ENCODE assay signal across 15 cellular contexts in the genomic region with DNA sequence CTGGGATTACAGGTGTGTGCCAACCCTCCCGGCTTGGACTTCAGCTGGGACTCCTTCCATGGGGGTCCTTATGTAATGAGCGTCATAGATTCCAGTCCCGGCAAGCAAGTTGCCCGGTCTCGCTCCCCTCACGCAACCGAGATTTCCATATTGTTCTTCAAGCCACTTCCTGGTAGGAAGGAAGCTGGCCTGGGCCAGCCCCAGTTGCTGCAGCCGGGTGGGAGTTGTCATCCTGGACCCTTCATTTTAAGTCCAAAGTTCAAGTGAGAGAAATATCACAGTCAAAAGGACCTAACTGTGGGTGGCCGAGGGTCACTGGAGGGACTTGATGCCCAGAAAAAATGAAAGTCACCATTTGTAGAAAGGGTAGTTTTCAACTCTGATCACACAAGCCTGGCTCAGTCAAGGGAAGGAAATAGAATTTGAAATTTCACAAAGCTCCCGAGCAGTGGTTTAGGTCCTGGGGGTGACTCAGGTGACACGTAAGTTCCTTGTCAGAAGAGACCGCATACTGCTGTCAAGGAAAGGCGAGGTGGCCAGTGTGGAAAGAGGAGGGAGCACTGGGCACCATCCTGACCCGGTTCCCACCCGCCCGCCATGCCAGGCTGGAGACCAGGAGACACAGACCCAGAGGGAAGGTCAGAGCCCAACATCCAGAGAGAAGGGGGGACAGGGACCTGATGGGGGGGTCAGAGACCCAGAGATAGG. TPM values are rescaled to one million over a fixed set of nuclear protein-coding genes. Genes with fewer than 3 reads are reported as not detected.
DNase-seq lines count a peak whose midpoint lies in the region; ATAC-seq, FAIRE-seq and TF ChIP-seq lines count a peak whose summit lies in the region.
"Had no signal": no experiment of that assay in that cellular context is flagged by ENCODE, and none has a peak within 500 bp of the region (broad histone marks: within the 10 kb centered on the region; RNA-seq: fewer than 3 reads in every experiment).

No MANE protein-coding gene starts in this region.

- H3K4me3 ChIP-seq in esophagus squamous epithelium (no peak overlapping the region), stomach (no peak overlapping the region)

- H3K27ac ChIP-seq in esophagus squamous epithelium = peak overlapping the region in 3 of 4 donors; percentile 3 to 65 (median 61)
- H3K27ac ChIP-seq in stomach = peak overlapping the region in 3 of 5 donors; percentile 10 to 42 (median 39)

- no peak for TF ChIP-seq EP300 in stomach (IDR thresholded peaks at IDR 0.05)

- ATAC-seq in activated T-cell treated with anti-CD3 and anti-CD28 coated beads, Interleukin-2, amount 50 U/mL, for 72 hours (replicated peaks in 1 of 2) = peak in 1 of 2 donors; percentile 47
- ATAC-seq in GM18873 (IDR thresholded peaks at IDR 0.05; ENCODE audit: low FRiP score, unreplicated experiment) (no peak), HG03280 (IDR thresholded peaks at IDR 0.05; ENCODE audit: unreplicated experiment) (no peak)

- DNase-seq in activated T-cell treated with anti-CD3 and anti-CD28 coated beads, Interleukin-2, amount 50 U/mL, for 72 hours = no peak
- no peak for DNase-seq in activated T-cell treated with anti-CD3 and anti-CD28 coated beads, Interleukin-2, amount 50 U/mL, for 1 hour
- DNase-seq in RCC 7860 (ENCODE audit: low spot score) (peak; percentile 44), esophagus squamous epithelium (lab: John Stamatoyannopoulos, UW) (no peak), stomach (no peak), NCI-H510A (lab: John Stamatoyannopoulos, UW) (no peak)
- DNase-seq: DMS153, midbrain, MM.1S, NCI-H2171 treated with DMSO at 0.1 percent for 48 hours had no signal

- FAIRE-seq in RCC 7860 (lab: Jason Lieb, UNC) = no peak

- H3K27me3 Mint-ChIP-seq in activated T-cell treated with anti-CD3 and anti-CD28 coated beads, Interleukin-2, amount 50 U/mL, for 72 hours (ENCODE audit: low read depth) = peaks cover 20% of the 10 kb centered on the region

- H3K9me3 ChIP-seq in esophagus squamous epithelium (no peaks in the 10 kb centered on the region), stomach (no peaks in the 10 kb centered on the region)

- no peak overlapping the region for H3K4me3 Mint-ChIP-seq in activated T-cell treated with anti-CD3 and anti-CD28 coated beads, Interleukin-2, amount 50 U/mL, for 72 hours

- peaks cover 9% of the 10 kb centered on the region for H3K4me1 Mint-ChIP-seq in activated T-cell treated with anti-CD3 and anti-CD28 coated beads, Interleukin-2, amount 50 U/mL, for 72 hours (ENCODE audit: low read depth)

- no peak for TF ChIP-seq CTCF in esophagus squamous epithelium (IDR thresholded peaks at IDR 0.05)
- TF ChIP-seq CTCF in stomach (IDR thresholded peaks at IDR 0.05) = no peak

- H3K4me1 ChIP-seq in esophagus squamous epithelium (peaks cover 0 to 9% (median 0%) of the 10 kb centered on the region in 3 donors), stomach (peaks cover 0 to 7% (median 4%) of the 10 kb centered on the region in 4 donors)

- 48 to 60% methylated on average over 12 to 14 of the region's 16 CpGs for whole genome bisulfite sequencing in esophagus squamous epithelium, 2 donors
- 60 to 80% (median 69%) methylated on average over 16 of the region's 16 CpGs for WGBS in stomach, 5 donors

- H3K36me3 ChIP-seq in esophagus squamous epithelium (no peaks in the 10 kb centered on the region), stomach (no peaks in the 10 kb centered on the region)

- intact Hi-C loops in esophagus squamous epithelium (cut with DNase I) = no loop called here
- intact Hi-C loops in stomach (cut with DNase I; ENCODE audit: low total_unique reads) = no loop called here

- no peaks in the 10 kb centered on the region for H3K36me3 Mint-ChIP-seq in activated T-cell treated with anti-CD3 and anti-CD28 coated beads, Interleukin-2, amount 50 U/mL, for 72 hours (ENCODE audit: insufficient read depth in 2 of 2)

- no peak for TF ChIP-seq POLR2A in esophagus squamous epithelium (IDR thresholded peaks at IDR 0.05)
- TF ChIP-seq POLR2A in stomach (IDR thresholded peaks at IDR 0.05) = no peak

- H3K27me3 ChIP-seq in esophagus squamous epithelium = peaks cover 0 to 15% (median 0%) of the 10 kb centered on the region in 4 donors
- H3K27me3 ChIP-seq in stomach = peaks cover 0 to 4% (median 0%) of the 10 kb centered on the region in 3 donors

- no peaks in the 10 kb centered on the region for H3K9me3 Mint-ChIP-seq in activated T-cell treated with anti-CD3 and anti-CD28 coated beads, Interleukin-2, amount 50 U/mL, for 72 hours

- peak overlapping the region; percentile 7 for H3K27ac Mint-ChIP-seq in activated T-cell treated with anti-CD3 and anti-CD28 coated beads, Interleukin-2, amount 50 U/mL, for 72 hours

RNA-seq across cellular contexts. Expression of a gene that starts 5.3 kb away (rescaled TPM):
- not detected for total RNA-seq in activated T-cell treated with anti-CD3 and anti-CD28 coated beads, Interleukin-2, amount 50 U/mL, for 72 hours
- total RNA-seq in esophagus squamous epithelium = not detected
- not detected for total RNA-seq in stomach
- polyA plus RNA-seq in stomach = not detected
- total RNA-seq: omental fat pad; T-helper 2 cell treated with Interferon-gamma antibody and Interleukin-4, amounts not matched to agents 100 ng/mL and 5 ng/mL, for 36 hours had no signal
- polyA plus RNA-seq: AG04450 had no signal

RNA-seq across cellular contexts. Expression of a gene that starts 8.2 kb away (rescaled TPM):
- total RNA-seq in activated T-cell treated with anti-CD3 and anti-CD28 coated beads, Interleukin-2, amount 50 U/mL, for 72 hours = under 1 TPM; 0.29 to 0.32 TPM
- total RNA-seq in esophagus squamous epithelium (1 to 10 TPM; 3.4 to 6.3 (median 4.8) TPM), stomach (10 to 100 TPM in 2 of 5 donors, 1 to 10 TPM in 2, not detected in 1; 7.0 to 54.5 (median 11.1) TPM)
- 1 to 10 TPM; 7.2 to 7.5 (median 7.2) TPM for polyA plus RNA-seq in stomach

RNA-seq across cellular contexts. Expression of a gene that starts 14.0 kb away (rescaled TPM):
- under 1 TPM; 0.14 to 0.32 TPM for total RNA-seq in activated T-cell treated with anti-CD3 and anti-CD28 coated beads, Interleukin-2, amount 50 U/mL, for 72 hours
- 10 to 100 TPM in 1 of 4 donors, 1 to 10 TPM in 2, not detected in 1; 2.3 to 56.0 (median 5.0) TPM for total RNA-seq in esophagus squamous epithelium
- 10 to 100 TPM in 2 of 5 donors, under 1 TPM in 1, not detected in 2; 0.73 to 14.3 (median 10.7) TPM for total RNA-seq in stomach
- 1 to 10 TPM in 1 of 3 donors, under 1 TPM in 1, not detected in 1; 0.62 to 4.0 TPM for polyA plus RNA-seq in stomach
- total RNA-seq: T-helper 2 cell treated with Interferon-gamma antibody and Interleukin-4, amounts not matched to agents 100 ng/mL and 5 ng/mL, for 36 hours had no signal
- polyA plus RNA-seq: AG04450 had no signal

RNA-seq across cellular contexts. Expression of a gene that starts 20.3 kb away (rescaled TPM):
- total RNA-seq in activated T-cell treated with anti-CD3 and anti-CD28 coated beads, Interleukin-2, amount 50 U/mL, for 72 hours = under 1 TPM; 0.53 to 0.86 TPM
- total RNA-seq in esophagus squamous epithelium (1 to 10 TPM; 4.0 to 9.6 (median 6.5) TPM), stomach (10 to 100 TPM in 1 of 5 donors, 1 to 10 TPM in 4; 4.7 to 26.8 (median 8.8) TPM)
- polyA plus RNA-seq in stomach = 10 to 100 TPM; 11.1 to 44.9 (median 29.3) TPM

RNA-seq across cellular contexts. Expression of a gene that starts 41.1 kb away (rescaled TPM):
- total RNA-seq in activated T-cell treated with anti-CD3 and anti-CD28 coated beads, Interleukin-2, amount 50 U/mL, for 72 hours = under 1 TPM; 0.69 to 0.89 TPM
- total RNA-seq in esophagus squamous epithelium = 1 to 10 TPM in 1 of 4 donors, under 1 TPM in 1, not detected in 2; 0.57 to 2.0 TPM
- total RNA-seq in stomach = 1 to 10 TPM in 1 of 5 donors, under 1 TPM in 1, not detected in 3; 0.55 to 3.6 TPM
- polyA plus RNA-seq in stomach = 1 to 10 TPM in 2 of 3 donors, under 1 TPM in 1; 0.46 to 1.5 (median 1.5) TPM
